In the genomic region with DNA sequence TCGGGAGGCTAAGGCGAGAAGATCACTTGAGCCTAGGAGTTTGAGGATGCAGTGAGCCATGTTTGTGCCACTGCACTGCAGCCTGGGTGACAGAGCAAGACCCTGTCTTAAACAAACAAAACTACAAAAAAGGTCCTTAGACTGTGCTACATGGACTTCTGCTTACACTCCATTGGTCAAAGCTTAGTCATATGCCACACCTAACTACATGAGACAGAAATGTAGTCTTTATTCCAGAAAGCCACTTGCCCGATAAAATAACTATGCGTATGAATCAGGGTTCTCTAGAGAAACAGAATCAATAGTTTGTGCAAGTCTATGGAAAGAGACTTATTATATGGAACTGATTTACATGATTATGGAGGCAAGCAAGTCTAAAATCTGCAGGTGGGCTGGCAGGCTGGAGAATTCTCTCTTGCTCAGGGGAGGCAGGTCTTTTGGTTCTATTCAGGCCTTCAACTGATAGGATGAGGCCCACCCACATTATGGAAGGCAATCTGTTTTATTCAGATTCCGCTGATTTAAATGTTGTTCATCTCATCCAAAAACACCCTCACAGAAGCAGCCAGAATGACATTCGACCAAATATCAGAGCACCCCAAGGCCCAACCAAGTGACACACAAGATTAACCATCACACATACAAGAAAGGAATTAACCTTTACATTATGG, we compare ENCODE assay signal across 20 cellular contexts.
DNase-seq lines count a peak whose midpoint lies in the region; ATAC-seq, FAIRE-seq and TF ChIP-seq lines count a peak whose summit lies in the region.
"Had no signal": no experiment of that assay in that cellular context is flagged by ENCODE, and none has a peak within 500 bp of the region (broad histone marks: within the 10 kb centered on the region; RNA-seq: fewer than 3 reads in every experiment).

No MANE protein-coding gene starts in this region.

- no peaks in the 10 kb centered on the region for H3K36me3 ChIP-seq in K562 (ENCODE audit: control insufficient read depth, insufficient read depth, low read length)

- no peak overlapping the region for H3K27ac Mint-ChIP-seq in activated CD8-positive, alpha-beta memory T cell treated with anti-CD3 and anti-CD28 coated beads, Interleukin-2, amount 10 ng/mL, durations not matched to agents 7 days and 5 days
- H3K27ac Mint-ChIP-seq: CD4-positive, alpha-beta T cell; H9 had no signal

- intact Hi-C loops in K562 (cut with micrococcal nuclease) = no loop called here

- POLR2A ChIA-PET in K562 (lab: Yijun Ruan, JAX) = no interaction called here

- H3K9ac ChIP-seq in K562 (ENCODE audit: insufficient read depth in 1 of 2, low read depth in 2 of 2, low read length in 2 of 2) = no peak overlapping the region

- H3K36me3 Mint-ChIP-seq in activated CD8-positive, alpha-beta memory T cell treated with anti-CD3 and anti-CD28 coated beads, Interleukin-2, amount 10 ng/mL, durations not matched to agents 7 days and 5 days = no peaks in the 10 kb centered on the region

- H3K4me1 Mint-ChIP-seq in activated CD8-positive, alpha-beta memory T cell treated with anti-CD3 and anti-CD28 coated beads, Interleukin-2, amount 10 ng/mL, durations not matched to agents 7 days and 5 days = no peaks in the 10 kb centered on the region
- H3K4me1 Mint-ChIP-seq: H9 had no signal

- H2AFZ ChIP-seq in K562 (ENCODE audit: low read depth, low read length) = no peak overlapping the region

- BruUV-seq in K562 (replicated peaks; lab: Mats Ljungman, UMichigan) = no TSS peak

- H3K9me3 ChIP-seq in K562 (replicated peaks; ENCODE audit: control insufficient read depth, insufficient read depth, low read depth, low read length) = no peaks in the 10 kb centered on the region
- H3K9me3 ChIP-seq: A549, Caco-2 had no signal

- 9% methylated on average over 6 of the region's 6 CpGs for WGBS in K562 (ENCODE audit: insufficient coverage, low coverage, missing lambda C conversion rate)

- in situ Hi-C loops in K562 (cut with MboI) = no loop called here

- TF ChIP-seq EP300 in K562 (IDR thresholded peaks at IDR 0.05; ENCODE audit: low read length) = no peak

- no peak for TF ChIP-seq RAD21 in K562 (CRISPR knock-in tag; conservative IDR thresholded peaks at IDR 0.05 in 1 of 2, IDR thresholded peaks at IDR 0.05 in 1 of 2)

- no peaks in the 10 kb centered on the region for H3K9me1 ChIP-seq in K562 (ENCODE audit: control insufficient read depth, insufficient read depth, low read length)

- H3K27me3 ChIP-seq in K562 (ENCODE audit: control insufficient read depth in 2 of 2, insufficient read depth in 2 of 2, low read length in 2 of 2) = peaks cover 0 to 3% of the 10 kb centered on the region in 2 experiments; a peak in 3 of 5 replicates

- no peaks in the 10 kb centered on the region for H3K4me1 ChIP-seq in K562 (replicated peaks in 1 of 2; ENCODE audit: control insufficient read depth in 2 of 2, insufficient read depth in 2 of 2, low read length in 2 of 2)

- CTCF ChIA-PET in activated CD8-positive, alpha-beta memory T cell treated with anti-CD3 and anti-CD28 coated beads, Interleukin-2, amount 10 ng/mL, durations not matched to agents 7 days and 5 days (lab: Charles Lee) = no interaction called here
- CTCF ChIA-PET in K562 (lab: Yijun Ruan, JAX; ENCODE audit: low intra/inter-chr PET ratio) = no interaction called here

- DNase-seq in activated CD8-positive, alpha-beta memory T cell treated with anti-CD3 and anti-CD28 coated beads, Interleukin-2, amount 10 ng/mL, durations not matched to agents 7 days and 5 days = peak; percentile 5
- no peak for DNase-seq in activated CD8-positive, alpha-beta memory T cell treated with anti-CD3 and anti-CD28 coated beads, Interleukin-2, amount 50 U/mL, for 4 hours
- DNase-seq in K562 (ENCODE audit: extremely low read depth in 1 of 4, low spot score in 3 of 4) (no peak), kidney tubule cell (ENCODE audit: low spot score) (peak; percentile 52)
- no peak for DNase-seq in stimulated activated naive CD4-positive, alpha-beta T cell (lab: John Stamatoyannopoulos, UW)
- no peak for DNase-seq in activated CD4-positive, CD25-positive, alpha-beta regulatory T cell treated with anti-CD3 and anti-CD28 coated beads, Interleukin-2, amount 50 U/mL, for 72 hours
- DNase-seq: AML-193; Caco-2; CD4-positive, alpha-beta T cell; DMS79 treated with DMSO at 0.1 percent for 48 hours; GF-D8; H9; IMR-90; KBM-7 had no signal

- FAIRE-seq in K562 (lab: Jason Lieb, UNC) = no peak
- FAIRE-seq: A549, H1, HTR-8/SVneo had no signal

- no peaks in the 10 kb centered on the region for H3K9me3 Mint-ChIP-seq in activated CD8-positive, alpha-beta memory T cell treated with anti-CD3 and anti-CD28 coated beads, Interleukin-2, amount 10 ng/mL, durations not matched to agents 7 days and 5 days (ENCODE audit: low read depth)
- H3K9me3 Mint-ChIP-seq: CD4-positive, alpha-beta T cell; H9 had no signal

- H3K4me2 ChIP-seq in K562 (ENCODE audit: insufficient read depth, low read length) = no peak overlapping the region
- H3K4me2 ChIP-seq: A549 had no signal

- H3K4me3 ChIP-seq in K562 = no peak overlapping the region
- H3K4me3 ChIP-seq: A549 had no signal

- ATAC-seq in activated CD8-positive, alpha-beta memory T cell treated with anti-CD3 and anti-CD28 coated beads, Interleukin-2, amount 10 ng/mL, durations not matched to agents 7 days and 5 days = no peak
- ATAC-seq in K562 (no peak), HG03159 (IDR thresholded peaks at IDR 0.05; ENCODE audit: unreplicated experiment) (no peak)
- ATAC-seq: A549 had no signal

- no peak overlapping the region for H3K27ac ChIP-seq in K562 (ENCODE audit: extremely low read depth, low read depth, low read length)
- H3K27ac ChIP-seq: 22Rv1, A549, C4-2B had no signal

- no peak overlapping the region for H3K4me3 Mint-ChIP-seq in activated CD8-positive, alpha-beta memory T cell treated with anti-CD3 and anti-CD28 coated beads, Interleukin-2, amount 10 ng/mL, durations not matched to agents 7 days and 5 days
- H3K4me3 Mint-ChIP-seq: CD4-positive, alpha-beta T cell; H9 had no signal

- no peaks in the 10 kb centered on the region for H4K20me1 ChIP-seq in K562 (replicated peaks; ENCODE audit: control insufficient read depth, insufficient read depth, low read length)

- peaks cover 7% of the 10 kb centered on the region for H3K27me3 Mint-ChIP-seq in activated CD8-positive, alpha-beta memory T cell treated with anti-CD3 and anti-CD28 coated beads, Interleukin-2, amount 10 ng/mL, durations not matched to agents 7 days and 5 days
- H3K27me3 Mint-ChIP-seq: CD4-positive, alpha-beta T cell had no signal

- no peaks in the 10 kb centered on the region for H3K79me2 ChIP-seq in K562 (ENCODE audit: control insufficient read depth, insufficient read depth, low read length)

- no peak for TF ChIP-seq POLR2A in K562 (conservative IDR thresholded peaks at IDR 0.05)

- no peak for TF ChIP-seq CTCF in K562 (IDR thresholded peaks at IDR 0.05 in 2 of 3, conservative IDR thresholded peaks at IDR 0.05 in 1 of 3; ENCODE audit: insufficient read depth in 2 of 3, low read depth in 1 of 3, low read length in 3 of 3)

TF ChIP-seq in K562, 482 proteins besides CTCF, POLR2A, EP300 and RAD21:
- TF ChIP-seq PTTG1 (tag; IDR thresholded peaks at IDR 0.05; ENCODE audit: low read depth) (no peak), RBM25 (IDR thresholded peaks at IDR 0.05; ENCODE audit: low read depth, low read length, severe bottlenecking) (peak; percentile 22), C11orf30 (IDR thresholded peaks at IDR 0.05; ENCODE audit: low read depth) (no peak), ZNF134 (CRISPR knock-in tag; conservative IDR thresholded peaks at IDR 0.05) (peak; percentile 93)

Comparison
In these comparisons a context has a peak if more than half of its experiments do, and no peak if none do; other contexts are left out.
1. DNase-seq: peak in activated CD8-positive, alpha-beta memory T cell treated with anti-CD3 and anti-CD28 coated beads, Interleukin-2, amount 10 ng/mL, durations not matched to agents 7 days and 5 days (single experiment) and kidney tubule cell (single experiment); none in activated CD8-positive, alpha-beta memory T cell treated with anti-CD3 and anti-CD28 coated beads, Interleukin-2, amount 50 U/mL, for 4 hours (single experiment), K562 (0 of 4), stimulated activated naive CD4-positive, alpha-beta T cell (0 of 6) and activated CD4-positive, CD25-positive, alpha-beta regulatory T cell treated with anti-CD3 and anti-CD28 coated beads, Interleukin-2, amount 50 U/mL, for 72 hours (single experiment).